Comparison of ENCODE assay signal across 9 cellular contexts in the genomic region with DNA sequence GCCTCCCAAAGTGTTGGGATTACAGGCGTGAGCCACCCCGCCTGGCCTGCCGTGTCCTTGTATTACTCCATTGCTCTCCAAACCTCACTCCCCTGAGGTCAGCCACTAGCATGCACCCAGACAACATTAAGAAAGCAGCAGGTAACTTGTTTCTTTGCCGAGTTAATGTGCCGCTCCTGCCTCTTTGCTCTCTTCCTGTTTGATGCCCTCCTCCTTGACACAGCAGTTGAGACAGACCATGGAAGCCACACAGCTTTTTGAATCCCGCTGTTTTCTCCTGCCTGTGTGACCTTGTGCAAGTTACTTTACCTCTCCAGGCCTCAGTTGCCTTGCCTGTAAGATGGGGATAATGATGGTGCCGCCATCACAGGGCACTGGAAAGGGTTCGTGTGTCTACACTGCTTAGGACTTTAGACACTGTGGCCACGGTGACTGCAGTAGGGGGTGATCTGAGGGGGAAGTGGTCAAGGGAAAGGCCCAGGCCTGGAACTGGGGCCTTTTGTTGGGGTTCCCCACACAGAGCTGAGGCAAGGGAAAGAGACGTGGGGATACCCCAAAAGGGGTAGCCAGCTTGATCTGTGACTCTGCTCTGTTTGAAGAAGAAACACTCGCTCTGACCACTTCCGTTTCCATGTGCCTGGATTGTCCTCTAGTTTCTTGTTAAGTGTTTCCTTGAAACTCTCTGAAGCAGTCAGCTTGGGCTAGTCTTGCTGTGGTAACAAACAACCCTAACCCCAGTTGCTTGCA.
DNase-seq lines count a peak whose midpoint lies in the region; ATAC-seq and TF ChIP-seq lines count a peak whose summit lies in the region.
"Had no signal": no experiment of that assay in that cellular context is flagged by ENCODE, and none has a peak within 500 bp of the region (broad histone marks: within the 10 kb centered on the region; RNA-seq: fewer than 3 reads in every experiment).

No MANE protein-coding gene starts in this region.

- WGBS in sigmoid colon, 2 donors = 84 to 95% methylated on average over 12 of the region's 12 CpGs
- WGBS in right cardiac atrium = 95% methylated on average over 12 of the region's 12 CpGs

- no peak overlapping the region for H3K4me2 ChIP-seq in MM.1S (ENCODE audit: low read depth, low read length)

- H4K20me1 ChIP-seq in MM.1S (ENCODE audit: insufficient read depth, low read length) = no peaks in the 10 kb centered on the region

- no peaks in the 10 kb centered on the region for H3K36me3 ChIP-seq in MM.1S (replicated peaks; ENCODE audit: insufficient read depth, low read length)
- H3K36me3 ChIP-seq in sigmoid colon = peaks cover 0 to 40% (median 7%) of the 10 kb centered on the region in 4 donors

- H3K9me3 ChIP-seq in MM.1S (replicated peaks; ENCODE audit: insufficient read depth, low read length) = no peaks in the 10 kb centered on the region
- H3K9me3 ChIP-seq in sigmoid colon = no peaks in the 10 kb centered on the region
- H3K9me3 ChIP-seq in right cardiac atrium (ENCODE audit: control insufficient read depth, low read length) = no peaks in the 10 kb centered on the region

- peaks cover 33% of the 10 kb centered on the region for H3F3A ChIP-seq in MM.1S (ENCODE audit: insufficient read depth, low read length)

- no peak for TF ChIP-seq POLR2A in sigmoid colon (IDR thresholded peaks at IDR 0.05)

- peaks cover 61% of the 10 kb centered on the region for H3K4me1 ChIP-seq in MM.1S (ENCODE audit: low read length)
- H3K4me1 ChIP-seq in sigmoid colon = peaks cover 0 to 50% (median 36%) of the 10 kb centered on the region in 4 donors
- H3K4me1 ChIP-seq in right cardiac atrium (ENCODE audit: control insufficient read depth, insufficient read depth, low read length) = peaks cover 2% of the 10 kb centered on the region

- intact Hi-C loops in sigmoid colon (cut with DNase I) = no loop called here
- intact Hi-C loops in right cardiac atrium (cut with DNase I) = loop anchor here in 1 of 4 donors (2.0 kb wide), 1 partner anchor 24 kb away; no protein-coding TSS in a partner anchor

- TF ChIP-seq CTCF in MM.1S (IDR thresholded peaks at IDR 0.05; ENCODE audit: low read length) (no peak), sigmoid colon (IDR thresholded peaks at IDR 0.05) (no peak)

- H3K4me3 ChIP-seq in MM.1S (ENCODE audit: low read length) (no peak overlapping the region), sigmoid colon (no peak overlapping the region), right cardiac atrium (ENCODE audit: low read length) (no peak overlapping the region)

- no peak overlapping the region for H3K9ac ChIP-seq in MM.1S (ENCODE audit: low read length)

- ATAC-seq in GM18909 (IDR thresholded peaks at IDR 0.05; ENCODE audit: poor library complexity, unreplicated experiment) = peak; percentile 49
- peak; percentile 58 for ATAC-seq in HG02610 (IDR thresholded peaks at IDR 0.05; ENCODE audit: unreplicated experiment)
- ATAC-seq in right cardiac atrium = no peak

- no peaks in the 10 kb centered on the region for H3K79me2 ChIP-seq in MM.1S (ENCODE audit: low read length)

- H3K27me3 ChIP-seq in MM.1S (replicated peaks; ENCODE audit: insufficient read depth, low read length) (no peaks in the 10 kb centered on the region), sigmoid colon (no peaks in the 10 kb centered on the region), right cardiac atrium (ENCODE audit: control insufficient read depth, insufficient read depth) (no peaks in the 10 kb centered on the region)

- DNase-seq in MM.1S (no peak), sigmoid colon (peak; percentile 46), right cardiac atrium (no peak), NOMO-1 treated with dmso at 0.1 percent for 144 hours (lab: John Stamatoyannopoulos, UW; ENCODE audit: unreplicated experiment) (no peak), SHP77 (lab: John Stamatoyannopoulos, UW) (no peak)
- DNase-seq: activated T-cell treated with anti-CD3 and anti-CD28 coated beads, Interleukin-2, amount 50 U/mL, for 1 hour; RPMI8226 had no signal

- H3K9me2 ChIP-seq in MM.1S (replicated peaks; ENCODE audit: insufficient read depth, low read length) = no peaks in the 10 kb centered on the region

- H2AFZ ChIP-seq in MM.1S (ENCODE audit: low read length) = no peak overlapping the region

- H3K27ac ChIP-seq in MM.1S (ENCODE audit: low read length) = peak overlapping the region; percentile 96; the same call in 1 of the 2 replicates
- peak overlapping the region in 1 of 4 donors; percentile 16 for H3K27ac ChIP-seq in sigmoid colon
- no peak overlapping the region for H3K27ac ChIP-seq in right cardiac atrium (ENCODE audit: low read length)

- TF ChIP-seq EP300 in sigmoid colon (IDR thresholded peaks at IDR 0.05) = no peak

Comparison
In these comparisons a context has a peak if more than half of its experiments do, and no peak if none do; other contexts are left out.
1. ATAC-seq: peak in GM18909 (single experiment) and HG02610 (single experiment); none in right cardiac atrium (0 of 2).